In the genomic region with DNA sequence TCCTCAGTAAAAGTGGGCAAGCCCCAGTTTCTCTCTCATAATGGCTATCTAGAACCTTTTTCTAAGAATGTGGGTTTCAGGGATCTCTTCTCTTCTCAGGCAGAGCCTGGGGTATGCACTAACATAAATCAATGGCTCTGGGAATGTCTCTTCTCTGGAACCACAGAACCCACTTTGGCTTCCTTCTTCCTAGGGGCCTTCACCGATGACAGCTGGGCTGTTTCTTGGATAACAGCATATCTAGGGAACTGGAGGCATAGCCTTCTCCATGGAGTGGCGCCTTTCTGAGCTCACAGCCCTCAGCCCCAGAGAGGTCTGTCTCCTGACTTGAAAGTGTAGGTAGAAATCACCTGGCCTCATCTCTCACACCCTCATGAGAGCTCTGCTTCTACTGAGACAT, we compare ENCODE assay signal across 33 cellular contexts.
"Had no signal": no experiment of that assay in that cellular context is flagged by ENCODE, and none has a peak within 500 bp of the region (broad histone marks: within the 10 kb centered on the region; RNA-seq: fewer than 3 reads in every experiment).

No MANE protein-coding gene starts in this region.

- H3K4me1 Mint-ChIP-seq: activated B cell treated with CpG ODN at 0.5 μM for 24 hours; activated CD4-positive, alpha-beta T cell treated with anti-CD3 and anti-CD28 coated beads, Interleukin-2, amount 10 ng/mL, durations not matched to agents 24 days and 14 days; activated naive CD8-positive, alpha-beta T cell treated with anti-CD3 and anti-CD28 coated beads for 36 hours; activated T-helper 17 cell treated with anti-CD3 and anti-CD28 coated beads, Interleukin-2, amount 50 U/mL, for 72 hours had no signal

- H3K27ac Mint-ChIP-seq: activated B cell treated with CpG ODN at 0.5 μM for 24 hours; activated CD4-positive, alpha-beta memory T cell treated with anti-CD3 and anti-CD28 coated beads for 36 hours; activated CD4-positive, alpha-beta T cell treated with anti-CD3 and anti-CD28 coated beads, Interleukin-2, amount 10 ng/mL, durations not matched to agents 24 days and 14 days; activated CD8-positive, alpha-beta T cell treated with anti-CD3 and anti-CD28 coated beads for 36 hours; activated naive CD4-positive, alpha-beta T cell treated with anti-CD3 and anti-CD28 coated beads for 36 hours; activated naive CD4-positive, alpha-beta T cell treated with anti-CD3 and anti-CD28 coated beads, Interleukin-2, amount 50 U/mL, for 72 hours; activated naive CD8-positive, alpha-beta T cell treated with anti-CD3 and anti-CD28 coated beads for 36 hours; activated T-cell treated with anti-CD3 and anti-CD28 coated beads, Interleukin-2, amount 50 U/mL, for 72 hours; activated T-helper 1 cell treated with anti-CD3 and anti-CD28 coated beads, Interleukin-12 subunit alpha, Interleukin-12 subunit beta, Interleukin-2, Interleukin-4 antibody, amounts not matched to agents 30 ng/mL and 10 ng/mL and 1 ng/mL, durations not matched to agents 14 hours and 24 hours and 36 hours; activated T-helper 17 cell treated with anti-CD3 and anti-CD28 coated beads, Interleukin-2, amount 50 U/mL, for 72 hours; T-helper 1 cell treated with Interleukin-12 subunit alpha and Interleukin-12 subunit beta and Interleukin-4 antibody, amounts not matched to agents 30 μg/mL and 1 μg/mL, for 36 hours; T-helper 2 cell treated with Interferon-gamma antibody and Interleukin-4, amounts not matched to agents 5 μg/mL and 100 μg/mL, for 36 hours had no signal

- H3K4me3 Mint-ChIP-seq: activated B cell treated with CpG ODN at 0.5 μM for 24 hours; activated CD4-positive, alpha-beta memory T cell treated with anti-CD3 and anti-CD28 coated beads for 36 hours; activated CD4-positive, alpha-beta T cell treated with anti-CD3 and anti-CD28 coated beads, Interleukin-2, amount 10 ng/mL, durations not matched to agents 24 days and 14 days; activated CD8-positive, alpha-beta T cell treated with anti-CD3 and anti-CD28 coated beads for 36 hours; activated naive CD4-positive, alpha-beta T cell treated with anti-CD3 and anti-CD28 coated beads for 36 hours; activated naive CD8-positive, alpha-beta T cell treated with anti-CD3 and anti-CD28 coated beads for 36 hours; activated T-cell treated with anti-CD3 and anti-CD28 coated beads, Interleukin-2, amount 50 U/mL, for 4 hours; activated T-cell treated with anti-CD3 and anti-CD28 coated beads, Interleukin-2, amount 50 U/mL, for 72 hours; activated T-helper 1 cell treated with anti-CD3 and anti-CD28 coated beads, Interleukin-12 subunit alpha, Interleukin-12 subunit beta, Interleukin-2, Interleukin-4 antibody, amounts not matched to agents 30 ng/mL and 10 ng/mL and 1 ng/mL, durations not matched to agents 14 hours and 24 hours and 36 hours; activated T-helper 17 cell treated with anti-CD3 and anti-CD28 coated beads, Interleukin-2, amount 50 U/mL, for 72 hours; T-helper 1 cell treated with Interleukin-12 subunit alpha and Interleukin-12 subunit beta and Interleukin-4 antibody, amounts not matched to agents 30 μg/mL and 1 μg/mL, for 36 hours; T-helper 2 cell treated with Interferon-gamma antibody and Interleukin-4, amounts not matched to agents 5 μg/mL and 100 μg/mL, for 36 hours had no signal

- DNase-seq: activated B cell treated with CpG ODN at 0.5 μM for 24 hours; activated CD4-positive, alpha-beta memory T cell treated with anti-CD3 and anti-CD28 coated beads for 36 hours; activated CD4-positive, alpha-beta T cell treated with anti-CD3 and anti-CD28 coated beads for 4 hours; activated CD4-positive, alpha-beta T cell treated with anti-CD3 and anti-CD28 coated beads, Interleukin-2, amount 10 ng/mL, durations not matched to agents 24 days and 14 days; activated CD4-positive, alpha-beta T cell treated with anti-CD3 and anti-CD28 coated beads, Interleukin-2, amount 50 U/mL, for 1 hour; activated CD4-positive, alpha-beta T cell treated with anti-CD3 and anti-CD28 coated beads, Interleukin-2, amount 50 U/mL, for 4 hours; activated CD4-positive, CD25-positive, alpha-beta regulatory T cell treated with anti-CD3 and anti-CD28 coated beads, Interleukin-2, amount 50 U/mL, for 72 hours; activated CD8-positive, alpha-beta memory T cell treated with anti-CD3 and anti-CD28 coated beads, Interleukin-2, amount 50 U/mL, for 4 hours; activated CD8-positive, alpha-beta T cell treated with anti-CD3 and anti-CD28 coated beads for 36 hours; activated effector memory CD4-positive, alpha-beta T cell treated with anti-CD3 and anti-CD28 coated beads, Interleukin-2, amount 50 U/mL, for 16 hours; activated gamma-delta T cell treated with Interleukin-2 at 50 U/mL for 16 hours; activated naive CD4-positive, alpha-beta T cell; activated naive CD4-positive, alpha-beta T cell treated with anti-CD3 and anti-CD28 coated beads for 36 hours; activated naive CD4-positive, alpha-beta T cell treated with anti-CD3 and anti-CD28 coated beads, Interleukin-2, amount 50 U/mL, for 16 hours; activated naive CD8-positive, alpha-beta T cell treated with anti-CD3 and anti-CD28 coated beads for 36 hours; activated T-cell treated with anti-CD3 and anti-CD28 coated beads for 4 hours; activated T-cell treated with anti-CD3 and anti-CD28 coated beads, Interleukin-2, amount 50 U/mL, for 1 hour; activated T-cell treated with anti-CD3 and anti-CD28 coated beads, Interleukin-2, amount 50 U/mL, for 4 hours; activated T-cell treated with anti-CD3 and anti-CD28 coated beads, Interleukin-2, amount 50 U/mL, for 72 hours; adrenal gland; amniotic stem cell; aorta; body of pancreas; brain microvascular endothelial cell; central memory CD4-positive, alpha-beta T cell; T-helper 1 cell; T-helper 2 cell; T-helper 9 cell had no signal

- H3K9me3 Mint-ChIP-seq: activated B cell treated with CpG ODN at 0.5 μM for 24 hours; activated CD4-positive, alpha-beta memory T cell treated with anti-CD3 and anti-CD28 coated beads for 36 hours; activated CD4-positive, alpha-beta T cell treated with anti-CD3 and anti-CD28 coated beads, Interleukin-2, amount 10 ng/mL, durations not matched to agents 24 days and 14 days; activated CD8-positive, alpha-beta T cell treated with anti-CD3 and anti-CD28 coated beads for 36 hours; activated naive CD4-positive, alpha-beta T cell treated with anti-CD3 and anti-CD28 coated beads for 36 hours; activated naive CD4-positive, alpha-beta T cell treated with anti-CD3 and anti-CD28 coated beads, Interleukin-2, amount 50 U/mL, for 72 hours; activated naive CD8-positive, alpha-beta T cell treated with anti-CD3 and anti-CD28 coated beads for 36 hours; activated T-cell treated with anti-CD3 and anti-CD28 coated beads, Interleukin-2, amount 50 U/mL, for 4 hours; activated T-cell treated with anti-CD3 and anti-CD28 coated beads, Interleukin-2, amount 50 U/mL, for 72 hours; activated T-helper 1 cell treated with anti-CD3 and anti-CD28 coated beads, Interleukin-12 subunit alpha, Interleukin-12 subunit beta, Interleukin-2, Interleukin-4 antibody, amounts not matched to agents 30 ng/mL and 10 ng/mL and 1 ng/mL, durations not matched to agents 14 hours and 24 hours and 36 hours; activated T-helper 17 cell treated with anti-CD3 and anti-CD28 coated beads, Interleukin-2, amount 50 U/mL, for 72 hours; T-helper 1 cell treated with Interleukin-12 subunit alpha and Interleukin-12 subunit beta and Interleukin-4 antibody, amounts not matched to agents 30 μg/mL and 1 μg/mL, for 36 hours; T-helper 2 cell treated with Interferon-gamma antibody and Interleukin-4, amounts not matched to agents 5 μg/mL and 100 μg/mL, for 36 hours had no signal

- H3K36me3 Mint-ChIP-seq: activated CD4-positive, alpha-beta memory T cell treated with anti-CD3 and anti-CD28 coated beads for 36 hours; activated naive CD4-positive, alpha-beta T cell treated with anti-CD3 and anti-CD28 coated beads, Interleukin-2, amount 50 U/mL, for 72 hours; activated naive CD8-positive, alpha-beta T cell treated with anti-CD3 and anti-CD28 coated beads for 36 hours had no signal

- ATAC-seq: activated CD8-positive, alpha-beta T cell treated with anti-CD3 and anti-CD28 coated beads for 36 hours; activated naive CD4-positive, alpha-beta T cell treated with anti-CD3 and anti-CD28 coated beads, Interleukin-2, amount 50 U/mL, for 72 hours; activated T-cell treated with anti-CD3 and anti-CD28 coated beads, Interleukin-2, amount 50 U/mL, for 4 hours; activated T-cell treated with anti-CD3 and anti-CD28 coated beads, Interleukin-2, amount 50 U/mL, for 72 hours; activated T-helper 17 cell treated with anti-CD3 and anti-CD28 coated beads, Interleukin-2, amount 50 U/mL, for 72 hours; body of pancreas had no signal
